In the genomic region with DNA sequence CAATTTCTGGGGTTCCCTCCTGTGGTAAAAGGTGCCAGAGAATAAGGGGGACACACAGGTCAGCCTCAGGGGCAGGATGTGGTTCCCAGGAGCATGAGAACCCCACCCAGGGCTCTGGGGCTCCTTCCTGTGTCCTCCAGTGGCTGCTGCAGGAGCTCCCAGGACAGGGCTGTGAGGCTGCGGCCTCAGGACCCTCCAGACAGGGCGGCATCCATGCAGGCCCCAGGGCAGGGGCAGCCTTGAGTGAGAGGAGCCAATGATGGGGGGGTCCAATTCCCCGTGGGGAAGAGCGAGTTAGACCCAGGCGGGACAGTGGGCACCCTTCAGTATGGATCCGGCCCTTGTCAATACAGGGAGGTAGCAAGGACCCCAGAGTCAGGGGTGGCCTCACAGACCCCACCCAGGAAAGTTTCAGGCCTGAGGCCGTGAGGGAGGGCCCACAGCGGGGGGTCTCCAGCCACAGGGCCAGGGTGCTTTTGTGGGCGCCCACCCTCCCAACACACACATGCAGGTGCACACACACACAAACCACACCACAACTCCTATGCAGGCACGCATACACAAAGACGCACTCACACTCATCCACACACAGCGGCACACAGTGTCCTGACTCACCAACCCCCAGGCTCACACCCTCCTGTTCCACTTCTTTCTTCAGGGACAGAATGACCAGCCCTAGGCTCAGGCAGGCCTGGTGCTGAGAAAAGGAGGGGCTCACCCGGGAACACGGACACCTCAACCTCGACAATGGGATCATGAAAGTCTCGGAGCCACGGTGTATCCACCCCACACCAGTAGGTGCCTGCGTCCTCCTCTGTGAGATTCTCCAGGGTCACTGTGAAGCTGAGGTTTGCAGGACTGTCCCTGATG, we compare ENCODE assay signal across 21 cellular contexts. TPM values are rescaled to one million over a fixed set of nuclear protein-coding genes. Genes with fewer than 3 reads are reported as not detected.
DNase-seq lines count a peak whose midpoint lies in the region; ATAC-seq and TF ChIP-seq lines count a peak whose summit lies in the region.
"Had no signal": no experiment of that assay in that cellular context is flagged by ENCODE, and none has a peak within 500 bp of the region (broad histone marks: within the 10 kb centered on the region; RNA-seq: fewer than 3 reads in every experiment).

No MANE protein-coding gene starts in this region.

- DNase-seq in CD14-positive monocyte (ENCODE audit: low spot score) (peak; percentile 50), Panc1 (ENCODE audit: low read depth, low spot score) (no peak), immature natural killer cell (no peak), neuronal stem cell (ENCODE audit: low spot score) (no peak), vagina (ENCODE audit: extremely low spot score in 2 of 2) (no peak), NCI-H2081 treated with DMSO at 0.1 percent for 48 hours (lab: John Stamatoyannopoulos, UW) (no peak), smooth muscle cell (lab: John Stamatoyannopoulos, UW; ENCODE audit: unreplicated experiment) (no peak)
- DNase-seq: BE2C; CD4-positive, CD25-positive, alpha-beta regulatory T cell; GM23248; HFFc6; KG1; MG63; NCI-H2029; NCI-H446 treated with DMSO at 0.1 percent for 48 hours; PC-9; RPMI8226; SHP77 had no signal

- H4K91ac ChIP-seq in neuronal stem cell (ENCODE audit: low read depth, low read length, poor library complexity), result no peak overlapping the region

- H3K27ac Mint-ChIP-seq in CD14-positive monocyte (peak overlapping the region; percentile 57 to 98 (median 94)), immature natural killer cell (peak overlapping the region in 2 of 6 donors; percentile 47 to 67)
- H3K27ac Mint-ChIP-seq: HFFc6 had no signal

- H3K27ac ChIP-seq in Panc1 (ENCODE audit: low read length) (no peak overlapping the region), neuronal stem cell (replicated peaks; ENCODE audit: low read length) (no peak overlapping the region), vagina (no peak overlapping the region), smooth muscle cell (ENCODE audit: low read depth) (no peak overlapping the region)
- H3K27ac ChIP-seq: A549, GM23248, PC-9 had no signal

- POLR2A ChIA-PET in Panc1 (lab: Charles Lee), result no interaction called here

- H3K9me3 ChIP-seq in Panc1 (ENCODE audit: control insufficient read depth, insufficient read depth, low read depth, low read length) (no peaks in the 10 kb centered on the region), neuronal stem cell (replicated peaks in 1 of 2; ENCODE audit: control insufficient read depth in 2 of 2, insufficient read depth in 1 of 2, low read depth in 1 of 2, low read length in 2 of 2) (no peaks in the 10 kb centered on the region), vagina (no peaks in the 10 kb centered on the region), smooth muscle cell (replicated peaks; ENCODE audit: low read depth) (no peaks in the 10 kb centered on the region)
- H3K9me3 ChIP-seq: A549, BE2C, HAP-1, MG63 had no signal

- peaks cover 65 to 66% of the 10 kb centered on the region in 2 donors for H3K36me3 Mint-ChIP-seq in CD14-positive monocyte
- peaks cover 0 to 3% (median 0%) of the 10 kb centered on the region in 3 donors for H3K36me3 Mint-ChIP-seq in immature natural killer cell
- H3K36me3 Mint-ChIP-seq: CD4-positive, CD25-positive, alpha-beta regulatory T cell had no signal

- H3K79me1 ChIP-seq in neuronal stem cell (ENCODE audit: low read depth, low read length), result no peaks in the 10 kb centered on the region

- TF ChIP-seq POLR2A in vagina (IDR thresholded peaks at IDR 0.05), result no peak

- no peak overlapping the region for H4K8ac ChIP-seq in neuronal stem cell (ENCODE audit: low read depth, low read length)

- peak overlapping the region; percentile 80 to 98 for H3K4me3 Mint-ChIP-seq in CD14-positive monocyte
- H3K4me3 Mint-ChIP-seq in immature natural killer cell, result peak overlapping the region; percentile 9 to 82 (median 69)
- H3K4me3 Mint-ChIP-seq: CD4-positive, CD25-positive, alpha-beta regulatory T cell; HFFc6 had no signal

- no peak overlapping the region for H2BK120ac ChIP-seq in neuronal stem cell (ENCODE audit: low read depth, low read length)

- no peaks in the 10 kb centered on the region for H3F3A ChIP-seq in smooth muscle cell (ENCODE audit: low read depth)

- no peak overlapping the region for H2BK5ac ChIP-seq in neuronal stem cell (ENCODE audit: low read length)

- H3K4me1 Mint-ChIP-seq in CD14-positive monocyte (peaks cover 59% of the 10 kb centered on the region), immature natural killer cell (peaks cover 32 to 44% of the 10 kb centered on the region in 2 donors)

- H3K9me3 Mint-ChIP-seq in CD14-positive monocyte (peaks cover 0 to 2% (median 0%) of the 10 kb centered on the region in 7 donors), immature natural killer cell (no peaks in the 10 kb centered on the region)
- H3K9me3 Mint-ChIP-seq: CD4-positive, CD25-positive, alpha-beta regulatory T cell had no signal

- CTCF ChIA-PET in Panc1 (lab: Charles Lee), result no interaction called here

- peak overlapping the region; percentile 90 for H3K14ac ChIP-seq in neuronal stem cell (ENCODE audit: low read length)

- in situ Hi-C loops in Panc1 (cut with HindIII; ENCODE audit: low pct_unique_long_range_greater_than_20kb, low sequenced_read_pairs), result no loop called here

- ATAC-seq in Panc1, result 0 out of 2 replicates have a peak, but pooled peaks have one; percentile 22
- ATAC-seq: A549 had no signal

- H3K4me3 ChIP-seq in Panc1 (ENCODE audit: low read depth in 2 of 2, low read length in 2 of 2) (no peak overlapping the region), neuronal stem cell (ENCODE audit: low read length in 2 of 2) (no peak overlapping the region), vagina (no peak overlapping the region), smooth muscle cell (no peak overlapping the region)
- H3K4me3 ChIP-seq: A549, GM23248, HAP-1, MG63, PC-9 had no signal

- H3K27me3 ChIP-seq in Panc1 (ENCODE audit: control insufficient read depth, insufficient read depth, low read length) (no peaks in the 10 kb centered on the region), neuronal stem cell (ENCODE audit: control insufficient read depth in 3 of 3, insufficient read depth in 3 of 3, low read depth in 1 of 3, low read length in 3 of 3) (peaks cover 0 to 16% (median 2%) of the 10 kb centered on the region in 3 experiments), vagina (no peaks in the 10 kb centered on the region), smooth muscle cell (ENCODE audit: low read depth) (peaks cover 10% of the 10 kb centered on the region)
- H3K27me3 ChIP-seq: BE2C, MG63 had no signal

- peak overlapping the region; percentile 40 for H2AK5ac ChIP-seq in neuronal stem cell (ENCODE audit: low read depth, low read length)

- TF ChIP-seq CTCF in CD14-positive monocyte (IDR thresholded peaks at IDR 0.05) (no peak), Panc1 (IDR thresholded peaks at IDR 0.05) (no peak), vagina (IDR thresholded peaks at IDR 0.05) (no peak), smooth muscle cell (IDR thresholded peaks at IDR 0.05; ENCODE audit: borderline replicate concordance, insufficient read depth, poor library complexity, severe bottlenecking) (no peak)

- H3K9ac ChIP-seq in neuronal stem cell (ENCODE audit: low read depth, low read length, poor library complexity) (no peak overlapping the region), smooth muscle cell (ENCODE audit: low read depth) (no peak overlapping the region)
- H3K9ac ChIP-seq: GM23248 had no signal

- H3K36me3 ChIP-seq in Panc1 (ENCODE audit: control insufficient read depth, insufficient read depth, low read length) (no peaks in the 10 kb centered on the region), neuronal stem cell (replicated peaks in 1 of 2; ENCODE audit: control insufficient read depth in 2 of 2, insufficient read depth in 2 of 2, low read length in 2 of 2) (no peaks in the 10 kb centered on the region), vagina (no peaks in the 10 kb centered on the region), smooth muscle cell (ENCODE audit: low read depth) (no peaks in the 10 kb centered on the region)
- H3K36me3 ChIP-seq: BE2C, HAP-1, MG63 had no signal

- H3K27me3 Mint-ChIP-seq in CD14-positive monocyte (ENCODE audit: low read depth in 3 of 3) (peaks cover 0 to 3% (median 0%) of the 10 kb centered on the region in 3 donors), immature natural killer cell (ENCODE audit: low read depth in 3 of 3) (peaks cover 0 to 5% (median 0%) of the 10 kb centered on the region in 3 donors)
- H3K27me3 Mint-ChIP-seq: CD4-positive, CD25-positive, alpha-beta regulatory T cell had no signal

- H3K4me2 ChIP-seq in neuronal stem cell (ENCODE audit: insufficient read depth, low read length, poor library complexity, severe bottlenecking) (no peak overlapping the region), smooth muscle cell (no peak overlapping the region)
- H3K4me2 ChIP-seq: A549, PC-9 had no signal

- H2BK12ac ChIP-seq in neuronal stem cell (ENCODE audit: low read length), result no peak overlapping the region

- H3K4ac ChIP-seq in neuronal stem cell (ENCODE audit: low read length), result no peak overlapping the region

- BruUV-seq in Panc1 (replicated peaks; lab: Mats Ljungman, UMichigan), result no TSS peak

- H3K79me2 ChIP-seq in smooth muscle cell (ENCODE audit: low read depth), result no peaks in the 10 kb centered on the region

- intact Hi-C loops in CD14-positive monocyte (cut with micrococcal nuclease), result no loop called here
- intact Hi-C loops in Panc1 (cut with micrococcal nuclease; ENCODE audit: unreplicated experiment), result no loop called here
- intact Hi-C loops in vagina (cut with DNase I), result no loop called here

- WGBS in neuronal stem cell (ENCODE audit: extremely low coverage in 2 of 2, insufficient read length in 2 of 2, insufficient replicate concordance in 1 of 2), 2 donors, result no CpG with 5 or more reads among the region's 18 CpGs
- 87% methylated on average over 15 of the region's 18 CpGs for WGBS in smooth muscle cell (ENCODE audit: low lambda C conversion rate)

- H3K18ac ChIP-seq in neuronal stem cell (ENCODE audit: low read length), result peak overlapping the region; percentile 85

- H3K4me1 ChIP-seq in Panc1 (ENCODE audit: control insufficient read depth, insufficient read depth, low read length), result no peaks in the 10 kb centered on the region
- H3K4me1 ChIP-seq in neuronal stem cell (ENCODE audit: control insufficient read depth in 2 of 2, insufficient read depth in 1 of 2, low read depth in 1 of 2, low read length in 2 of 2), result peaks cover 0 to 6% of the 10 kb centered on the region in 2 donors
- H3K4me1 ChIP-seq in vagina, result no peaks in the 10 kb centered on the region
- no peaks in the 10 kb centered on the region for H3K4me1 ChIP-seq in smooth muscle cell (ENCODE audit: low read depth)
- H3K4me1 ChIP-seq: A549, BE2C, HAP-1 had no signal

- H4K20me1 ChIP-seq in smooth muscle cell (ENCODE audit: low read depth), result no peaks in the 10 kb centered on the region

- peak overlapping the region; percentile 45 for H2BK15ac ChIP-seq in neuronal stem cell (ENCODE audit: low read length)

- peak overlapping the region; percentile 5 for H3K23ac ChIP-seq in neuronal stem cell (ENCODE audit: low read depth, low read length, poor library complexity)

- H2AFZ ChIP-seq in neuronal stem cell (ENCODE audit: low read length) (no peak overlapping the region), smooth muscle cell (ENCODE audit: low read depth) (no peak overlapping the region)
- H2AFZ ChIP-seq: GM23248, PC-9 had no signal

RNA-seq across cellular contexts. Expression of a gene that starts 1.8 kb away (rescaled TPM):
- 100 to 1,000 TPM in 1 of 2 donors, 10 to 100 TPM in 1; 93.1 to 141 TPM for polyA plus RNA-seq in CD14-positive monocyte
- total RNA-seq in Panc1 (2021; ENCODE audit: unreplicated experiment), result not detected
- not detected for polyA plus RNA-seq in Panc1 (2012; ENCODE audit: insufficient read length)
- 10 to 100 TPM; 14.4 to 37.4 (median 21.2) TPM for polyA plus RNA-seq in immature natural killer cell
- 0.03 TPM for polyA plus RNA-seq in neuronal stem cell (2013, experiment 1 of 2)
- polyA plus RNA-seq in neuronal stem cell (2013, experiment 2 of 2), result 0.04 TPM
- not detected for total RNA-seq in vagina
- total RNA-seq in smooth muscle cell, result not detected in 2 replicates
- 0.46 TPM in 1 of 2 replicates, not detected in the other for polyA plus RNA-seq in smooth muscle cell
- total RNA-seq: CD4-positive, CD25-positive, alpha-beta regulatory T cell; HFFc6; PC-9 had no signal
- polyA plus RNA-seq: A549 had no signal

RNA-seq across cellular contexts. Expression of a gene that starts 12.9 kb away (rescaled TPM):
- 100 to 1,000 TPM in 1 of 2 donors, 10 to 100 TPM in 1; 88.0 to 102 TPM for polyA plus RNA-seq in CD14-positive monocyte
- total RNA-seq in Panc1 (2021; ENCODE audit: unreplicated experiment), result not detected
- polyA plus RNA-seq in Panc1 (2012; ENCODE audit: insufficient read length), result not detected
- polyA plus RNA-seq in immature natural killer cell, result 1 to 10 TPM; 4.2 to 6.3 (median 5.5) TPM
- not detected for polyA plus RNA-seq in neuronal stem cell (2013, experiment 1 of 2)
- polyA plus RNA-seq in neuronal stem cell (2013, experiment 2 of 2), result not detected
- total RNA-seq in vagina, result 0.25 TPM
- total RNA-seq in smooth muscle cell, result not detected in 2 replicates
- not detected in 2 replicates for polyA plus RNA-seq in smooth muscle cell
- total RNA-seq: CD4-positive, CD25-positive, alpha-beta regulatory T cell; GM23248; HFFc6; PC-9; SK-MEL-5 had no signal
- polyA plus RNA-seq: A549; CD4-positive, CD25-positive, alpha-beta regulatory T cell; GM23248 had no signal

RNA-seq across cellular contexts. Expression of a gene that starts 23.2 kb away (rescaled TPM):
- polyA plus RNA-seq in CD14-positive monocyte (100 to 1,000 TPM in 1 of 2 donors, 10 to 100 TPM in 1; 84.7 to 148 TPM), immature natural killer cell (1 to 10 TPM in 2 of 3 donors, not detected in 1; 3.2 to 6.4 TPM), smooth muscle cell (0.65 TPM in 1 of 2 replicates, not detected in the other)
- total RNA-seq in Panc1 (2021; ENCODE audit: unreplicated experiment) (not detected), vagina (not detected), smooth muscle cell (not detected in 2 replicates)
- not detected for polyA plus RNA-seq in Panc1 (2012; ENCODE audit: insufficient read length)
- polyA plus RNA-seq in neuronal stem cell (2013, experiment 1 of 2), result not detected
- polyA plus RNA-seq in neuronal stem cell (2013, experiment 2 of 2), result not detected
- total RNA-seq: CD4-positive, CD25-positive, alpha-beta regulatory T cell; GM23248; HFFc6; PC-9; SK-MEL-5 had no signal
- polyA plus RNA-seq: GM23248 had no signal

RNA-seq across cellular contexts. Expression of a gene that starts 48.0 kb away (rescaled TPM):
- polyA plus RNA-seq in CD14-positive monocyte (under 1 TPM; 0.41 to 0.50 TPM), immature natural killer cell (not detected), smooth muscle cell (not detected in 2 replicates)
- total RNA-seq in Panc1 (2021; ENCODE audit: unreplicated experiment) (not detected), vagina (not detected), smooth muscle cell (not detected in 2 replicates)
- not detected for polyA plus RNA-seq in Panc1 (2012; ENCODE audit: insufficient read length)
- polyA plus RNA-seq in neuronal stem cell (2013, experiment 1 of 2), result not detected
- polyA plus RNA-seq in neuronal stem cell (2013, experiment 2 of 2), result not detected
- total RNA-seq: CD4-positive, CD25-positive, alpha-beta regulatory T cell; GM23248; HFFc6; PC-9; SK-MEL-5 had no signal
- polyA plus RNA-seq: A549; CD4-positive, CD25-positive, alpha-beta regulatory T cell; GM23248 had no signal
